Comparison of ENCODE assay signal across 8 cellular contexts in the genomic region with DNA sequence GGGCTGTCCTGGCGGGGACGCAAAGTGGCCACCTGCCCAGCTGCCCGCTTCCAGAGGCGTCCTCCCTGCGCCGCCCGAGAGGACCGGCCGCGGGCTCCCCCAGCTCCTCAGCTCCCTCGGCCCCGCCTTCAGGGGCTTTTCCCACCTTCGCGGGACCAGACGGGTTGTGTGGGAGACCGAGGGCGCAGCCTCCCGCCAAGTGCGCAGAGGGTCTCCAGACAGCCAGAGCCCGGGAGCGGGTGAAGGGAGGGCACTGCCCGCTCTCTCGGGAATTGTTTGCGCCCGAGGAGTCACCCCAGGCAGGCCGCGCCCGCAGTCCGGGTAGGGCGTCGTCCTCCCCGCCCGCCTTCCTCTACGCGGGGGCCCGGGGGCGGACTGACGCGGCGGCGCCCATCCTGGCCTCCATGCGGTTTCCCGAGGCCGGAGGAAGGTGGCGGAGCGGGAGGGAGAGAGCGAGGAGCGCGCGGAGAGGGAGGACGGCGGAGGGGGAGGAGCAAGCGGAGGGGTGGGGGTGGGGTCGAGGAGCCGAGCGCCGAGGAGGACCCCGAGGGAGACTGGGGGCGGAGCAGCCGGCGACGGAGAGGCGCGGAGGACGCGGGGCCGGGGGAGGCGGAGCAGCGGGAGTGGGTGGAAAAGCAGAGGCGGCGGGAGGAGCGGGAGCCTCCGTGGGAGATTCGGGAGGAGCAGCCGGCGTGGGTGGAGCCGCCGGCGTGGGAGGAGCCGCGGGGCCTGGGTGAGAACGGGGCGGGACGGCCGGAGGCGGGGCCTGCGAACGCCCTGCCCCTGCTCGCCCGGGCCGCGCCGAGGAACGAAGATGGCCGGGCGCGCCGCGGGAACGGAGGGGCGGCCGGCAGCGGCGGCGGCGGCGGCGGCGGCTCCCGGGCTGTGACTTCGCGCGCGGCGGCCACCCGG. TPM values are rescaled to one million over a fixed set of nuclear protein-coding genes. Genes with fewer than 3 reads are reported as not detected.
DNase-seq lines count a peak whose midpoint lies in the region; ATAC-seq and TF ChIP-seq lines count a peak whose summit lies in the region.

No MANE protein-coding gene starts in this region.

- no peak overlapping the region for H2AFZ ChIP-seq in Karpas-422 (ENCODE audit: low read length)

- peaks cover 49% of the 10 kb centered on the region for H3K4me1 Mint-ChIP-seq in activated naive CD4-positive, alpha-beta T cell treated with anti-CD3 and anti-CD28 coated beads, Interleukin-2, amount 50 U/mL, for 24 hours

- no peak overlapping the region for H3K27ac ChIP-seq in Karpas-422 (ENCODE audit: low read length)

- H3K4me3 ChIP-seq in Karpas-422 (ENCODE audit: low read length), result no peak overlapping the region

- H4K20me1 ChIP-seq in Karpas-422 (ENCODE audit: insufficient read depth, low read depth, low read length), result no peaks in the 10 kb centered on the region

- no peaks in the 10 kb centered on the region for H3K9me3 ChIP-seq in Karpas-422 (ENCODE audit: low read length)

- no peaks in the 10 kb centered on the region for H3K4me1 ChIP-seq in Karpas-422 (ENCODE audit: low read length)

- H3K9me3 Mint-ChIP-seq in activated naive CD4-positive, alpha-beta T cell treated with anti-CD3 and anti-CD28 coated beads, Interleukin-2, amount 50 U/mL, for 24 hours, result no peaks in the 10 kb centered on the region

- H3K79me2 ChIP-seq in Karpas-422 (ENCODE audit: low read length), result no peaks in the 10 kb centered on the region

- no peaks in the 10 kb centered on the region for H3K27me3 ChIP-seq in Karpas-422 (ENCODE audit: low read length)

- no peak overlapping the region for H3K27ac Mint-ChIP-seq in activated naive CD4-positive, alpha-beta T cell treated with anti-CD3 and anti-CD28 coated beads, Interleukin-2, amount 50 U/mL, for 24 hours

- no peak overlapping the region for H3K4me2 ChIP-seq in Karpas-422 (ENCODE audit: low read depth, low read length, poor library complexity, severe bottlenecking)

- peak; percentile 84 for ATAC-seq in GM21576 (IDR thresholded peaks at IDR 0.05; ENCODE audit: unreplicated experiment)
- peak; percentile 91 for ATAC-seq in omental fat pad (ENCODE audit: low FRiP score)

- no peak for TF ChIP-seq CTCF in omental fat pad (IDR thresholded peaks at IDR 0.05)

- H3K36me3 ChIP-seq in Karpas-422 (ENCODE audit: insufficient read depth, low read length), result no peaks in the 10 kb centered on the region

- H3K9ac ChIP-seq in Karpas-422 (ENCODE audit: low read length), result no peak overlapping the region

- H3K4me3 Mint-ChIP-seq in activated naive CD4-positive, alpha-beta T cell treated with anti-CD3 and anti-CD28 coated beads, Interleukin-2, amount 50 U/mL, for 24 hours, result peak overlapping the region; percentile 73

- DNase-seq in DMS 273 treated with DMSO at 0.1 percent for 48 hours (lab: John Stamatoyannopoulos, UW) (peak; percentile 36), Karpas-422 (peak; percentile 51), SK-N-DZ (ENCODE audit: low spot score) (peak; percentile 80), glomerular visceral epithelial cell (ENCODE audit: extremely low spot score) (peak; percentile 92), omental fat pad (ENCODE audit: low spot score) (peak; percentile 35), superior temporal gyrus (ENCODE audit: extremely low spot score) (peak; percentile 68)

- no peaks in the 10 kb centered on the region for H3K36me3 Mint-ChIP-seq in activated naive CD4-positive, alpha-beta T cell treated with anti-CD3 and anti-CD28 coated beads, Interleukin-2, amount 50 U/mL, for 24 hours

- no peaks in the 10 kb centered on the region for H3K9me2 ChIP-seq in Karpas-422 (replicated peaks; ENCODE audit: insufficient read depth, low read length)

- no peaks in the 10 kb centered on the region for H3K27me3 Mint-ChIP-seq in activated naive CD4-positive, alpha-beta T cell treated with anti-CD3 and anti-CD28 coated beads, Interleukin-2, amount 50 U/mL, for 24 hours

RNA-seq across cellular contexts. Expression of a gene that starts 47.6 kb away (rescaled TPM):
- not detected in 2 replicates for total RNA-seq in Karpas-422 (2014; rRNA removed; shearing (Covaris generic); ENCODE audit: low replicate concordance)
- polyA plus RNA-seq in SK-N-DZ (2014; cell fraction: cytosol; rRNA removed), result not detected in 2 replicates
- polyA plus RNA-seq in SK-N-DZ (2014; cell fraction: nucleus; rRNA removed), result not detected in 2 replicates
- total RNA-seq in omental fat pad, result not detected

Comparison
In these comparisons a context has a peak if more than half of its experiments do, and no peak if none do; other contexts are left out.
1. DNase-seq: peak in every context shown above with its lines; median percentile 92 in glomerular visceral epithelial cell; 80 in SK-N-DZ; 68 in superior temporal gyrus; 51 in Karpas-422; 36 in DMS 273 treated with DMSO at 0.1 percent for 48 hours; 35 in omental fat pad.